30 cellular contexts compared by ENCODE assay signal in genomic region chr2:43880952-43881351, GRCh38. TPM values are rescaled to one million over a fixed set of nuclear protein-coding genes. Genes with fewer than 3 reads are reported as not detected.
"Had no signal": no experiment of that assay in that cellular context is flagged by ENCODE, and none has a peak within 500 bp of the region (broad histone marks: within the 10 kb centered on the region; RNA-seq: fewer than 3 reads in every experiment).

No MANE protein-coding gene starts in this region.

- DNase-seq: activated CD4-positive, alpha-beta T cell treated with anti-CD3 and anti-CD28 coated beads for 36 hours; activated CD4-positive, CD25-positive, alpha-beta regulatory T cell; activated CD8-positive, alpha-beta memory T cell treated with anti-CD3 and anti-CD28 coated beads, Interleukin-2, amount 50 U/mL, for 48 hours; activated CD8-positive, alpha-beta T cell treated with anti-CD3 and anti-CD28 coated beads, Interleukin-2, amount 10 ng/mL, durations not matched to agents 7 days and 5 days; activated effector memory CD4-positive, alpha-beta T cell treated with anti-CD3 and anti-CD28 coated beads, Interleukin-2, amount 50 U/mL, for 16 hours; activated naive CD4-positive, alpha-beta T cell treated with Interleukin-2 at 50 U/mL for 16 hours; activated naive CD8-positive, alpha-beta T cell treated with anti-CD3 and anti-CD28 coated beads, Interleukin-2, amount 50 U/mL, for 24 hours; activated T-cell treated with anti-CD3 and anti-CD28 coated beads, Interleukin-2, amount 50 U/mL, for 1 hour; amniotic stem cell; Kasumi-1; NCI-H1105 treated with DMSO at 0.1 percent for 48 hours; NCI-H1436 treated with DMSO at 0.1 percent for 48 hours; NCI-H187; NCI-H2081; NCI-H510A treated with DMSO at 0.1 percent for 48 hours; NK-92 treated with Interleukin-12 subunit alpha and Interleukin-12 subunit beta, amount 100 ng/mL, for 24 hours; OCI-M1; Peyer's patch; Right ventricle myocardium superior; SJCRH30; SK-N-SH; T-helper 1 cell had no signal

- H3K9ac ChIP-seq: SK-N-SH had no signal

- ATAC-seq: activated CD4-positive, alpha-beta T cell treated with anti-CD3 and anti-CD28 coated beads for 36 hours; activated CD8-positive, alpha-beta T cell treated with anti-CD3 and anti-CD28 coated beads, Interleukin-2, amount 10 ng/mL, durations not matched to agents 7 days and 5 days; activated naive CD4-positive, alpha-beta T cell treated with anti-CD3 and anti-CD28 coated beads, Interleukin-2, amount 50 U/mL, for 72 hours; activated naive CD8-positive, alpha-beta T cell treated with anti-CD3 and anti-CD28 coated beads, Interleukin-2, amount 50 U/mL, for 24 hours had no signal

- H3K27ac ChIP-seq: ascending aorta, Peyer's patch, RWPE1, SJCRH30, VCaP had no signal

- H3K4me3 ChIP-seq: ascending aorta, Peyer's patch, SJCRH30 had no signal

- H3K9me3 ChIP-seq: ascending aorta, Peyer's patch, SJCRH30, SK-N-SH had no signal

- H3K4me3 Mint-ChIP-seq: activated CD4-positive, alpha-beta T cell treated with anti-CD3 and anti-CD28 coated beads for 36 hours; activated CD8-positive, alpha-beta T cell treated with anti-CD3 and anti-CD28 coated beads, Interleukin-2, amount 10 ng/mL, durations not matched to agents 7 days and 5 days; activated naive CD8-positive, alpha-beta T cell treated with anti-CD3 and anti-CD28 coated beads, Interleukin-2, amount 50 U/mL, for 24 hours; activated T-helper 1 cell treated with anti-CD3 and anti-CD28 coated beads, Interleukin-12 subunit alpha, Interleukin-12 subunit beta, Interleukin-2, Interleukin-4 antibody, amounts not matched to agents 30 ng/mL and 10 ng/mL and 1 ng/mL, durations not matched to agents 14 hours and 24 hours and 36 hours; brain; central memory CD8-positive, alpha-beta T cell had no signal

- H3K27me3 ChIP-seq: ascending aorta, Peyer's patch, SJCRH30 had no signal

- H3K4me1 Mint-ChIP-seq: activated naive CD8-positive, alpha-beta T cell treated with anti-CD3 and anti-CD28 coated beads, Interleukin-2, amount 50 U/mL, for 24 hours had no signal

- H3K4me1 ChIP-seq: ascending aorta, Peyer's patch, SJCRH30 had no signal

- H3K27ac Mint-ChIP-seq: activated CD4-positive, alpha-beta T cell treated with anti-CD3 and anti-CD28 coated beads for 36 hours; activated CD8-positive, alpha-beta T cell treated with anti-CD3 and anti-CD28 coated beads, Interleukin-2, amount 10 ng/mL, durations not matched to agents 7 days and 5 days; activated naive CD4-positive, alpha-beta T cell treated with anti-CD3 and anti-CD28 coated beads, Interleukin-2, amount 50 U/mL, for 72 hours; activated naive CD8-positive, alpha-beta T cell treated with anti-CD3 and anti-CD28 coated beads, Interleukin-2, amount 50 U/mL, for 24 hours; activated T-helper 1 cell treated with anti-CD3 and anti-CD28 coated beads, Interleukin-12 subunit alpha, Interleukin-12 subunit beta, Interleukin-2, Interleukin-4 antibody, amounts not matched to agents 30 ng/mL and 10 ng/mL and 1 ng/mL, durations not matched to agents 14 hours and 24 hours and 36 hours had no signal

- H3K4me2 ChIP-seq: SK-N-SH had no signal

- H3K36me3 ChIP-seq: ascending aorta had no signal

- H3K36me3 Mint-ChIP-seq: activated naive CD4-positive, alpha-beta T cell treated with anti-CD3 and anti-CD28 coated beads, Interleukin-2, amount 50 U/mL, for 72 hours; brain had no signal

- H3K9me3 Mint-ChIP-seq: activated naive CD4-positive, alpha-beta T cell treated with anti-CD3 and anti-CD28 coated beads, Interleukin-2, amount 50 U/mL, for 72 hours; activated naive CD8-positive, alpha-beta T cell treated with anti-CD3 and anti-CD28 coated beads, Interleukin-2, amount 50 U/mL, for 24 hours; activated T-helper 1 cell treated with anti-CD3 and anti-CD28 coated beads, Interleukin-12 subunit alpha, Interleukin-12 subunit beta, Interleukin-2, Interleukin-4 antibody, amounts not matched to agents 30 ng/mL and 10 ng/mL and 1 ng/mL, durations not matched to agents 14 hours and 24 hours and 36 hours; brain; central memory CD8-positive, alpha-beta T cell had no signal

RNA-seq across cellular contexts. Expression of gene ABCG8, which starts 42.2 kb away (rescaled TPM):
- total RNA-seq: activated CD4-positive, alpha-beta T cell treated with anti-CD3 and anti-CD28 coated beads for 36 hours; activated CD8-positive, alpha-beta T cell treated with anti-CD3 and anti-CD28 coated beads, Interleukin-2, amount 10 ng/mL, durations not matched to agents 7 days and 5 days; activated naive CD4-positive, alpha-beta T cell treated with anti-CD3 and anti-CD28 coated beads, Interleukin-2, amount 50 U/mL, for 72 hours; ascending aorta; T-helper 2 cell treated with Interferon-gamma antibody and Interleukin-4, amounts not matched to agents 100 ng/mL and 5 ng/mL, for 36 hours had no signal
- polyA plus RNA-seq: SK-N-SH had no signal

RNA-seq across cellular contexts. Expression of gene ABCG5, which starts 42.3 kb away (rescaled TPM):
- total RNA-seq: activated CD4-positive, alpha-beta T cell treated with anti-CD3 and anti-CD28 coated beads for 36 hours; activated CD8-positive, alpha-beta T cell treated with anti-CD3 and anti-CD28 coated beads, Interleukin-2, amount 10 ng/mL, durations not matched to agents 7 days and 5 days; activated naive CD4-positive, alpha-beta T cell treated with anti-CD3 and anti-CD28 coated beads, Interleukin-2, amount 50 U/mL, for 72 hours; activated T-helper 1 cell treated with anti-CD3 and anti-CD28 coated beads, Interleukin-12 subunit alpha, Interleukin-12 subunit beta, Interleukin-2, Interleukin-4 antibody, amounts not matched to agents 30 ng/mL and 10 ng/mL and 1 ng/mL, durations not matched to agents 14 hours and 24 hours and 36 hours; Right ventricle myocardium superior; SJCRH30; T-helper 2 cell treated with Interferon-gamma antibody and Interleukin-4, amounts not matched to agents 100 ng/mL and 5 ng/mL, for 36 hours had no signal
- polyA plus RNA-seq: SK-N-SH had no signal
